ENCODE assay signal across 1 cellular context in the genomic region with DNA sequence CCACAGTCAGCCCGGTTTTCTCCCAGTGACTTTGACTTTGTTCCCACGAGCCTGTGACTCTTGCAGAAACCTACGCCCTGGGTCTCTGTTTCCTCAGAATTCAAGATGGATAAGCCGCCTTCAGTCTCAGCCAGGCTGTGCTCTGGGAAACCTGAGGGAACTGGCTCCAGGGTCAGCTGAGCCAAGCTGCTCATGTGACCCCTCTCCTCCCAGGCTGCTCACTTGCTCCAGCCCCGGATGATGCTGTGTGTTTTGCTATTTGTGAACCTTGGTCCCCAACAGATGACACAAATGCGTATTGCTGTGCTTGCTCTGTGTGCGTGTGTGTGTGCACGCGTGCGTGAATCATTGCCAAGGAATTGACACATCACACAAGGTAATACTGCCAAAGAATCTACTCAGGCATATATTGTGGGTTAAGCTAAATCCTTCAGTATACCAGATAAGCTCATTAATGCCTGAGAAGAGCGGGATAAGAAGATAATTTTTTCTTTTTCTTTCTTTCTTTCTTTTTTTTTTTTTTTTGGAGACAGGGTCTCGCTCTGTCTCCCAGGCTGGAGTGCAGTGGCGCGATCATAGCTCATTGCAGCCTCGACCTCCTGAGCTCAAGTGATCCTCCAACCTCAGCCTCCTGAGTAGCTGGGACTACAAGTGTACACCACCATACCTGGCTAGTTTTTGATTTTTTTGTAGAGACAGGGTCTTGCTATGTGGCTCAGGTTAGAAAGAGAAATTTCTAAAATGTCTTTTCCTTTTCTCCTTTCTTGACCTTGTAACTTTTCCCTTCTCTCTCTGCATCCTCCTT.
TF ChIP-seq lines count a peak whose summit lies in the region.

No MANE protein-coding gene starts in this region.

TF ChIP-seq in GM23338, 12 proteins besides CTCF, POLR2A, EP300 and RAD21 (continued from another document):
- TF ChIP-seq REST (IDR thresholded peaks at IDR 0.05; ENCODE audit: unreplicated experiment) (no peak), CREB1 (CRISPR knock-in tag; IDR thresholded peaks at IDR 0.05; ENCODE audit: low read depth) (no peak), ZNF114 (CRISPR knock-in tag; IDR thresholded peaks at IDR 0.05) (no peak)
TF ChIP-seq in GM23338: peak in this region for 0.
